Comparison of ENCODE assay signal across 8 cellular contexts in genomic region chr17:65100316-65101140, GRCh38. TPM values are rescaled to one million over a fixed set of nuclear protein-coding genes. Genes with fewer than 3 reads are reported as not detected.
A peak's percentile ranks its signal among the peaks of the same experiment; 100 is the strongest.
DNase-seq lines count a peak whose midpoint lies in the region; ATAC-seq and TF ChIP-seq lines count a peak whose summit lies in the region.

No MANE protein-coding gene starts in this region.

- peak; percentile 91 for TF ChIP-seq CTCF in AG04449 (IDR thresholded peaks at IDR 0.05; ENCODE audit: insufficient read depth, low read length, missing control alignments)

- peak; percentile 43 for ATAC-seq in GM18873 (IDR thresholded peaks at IDR 0.05; ENCODE audit: low FRiP score, unreplicated experiment)
- ATAC-seq in HG03135 (IDR thresholded peaks at IDR 0.05; ENCODE audit: unreplicated experiment): peak; percentile 77

- POLR2A ChIA-PET in AG04449 (lab: Yijun Ruan, JAX): interaction anchor here (0.6 kb wide), 1 partner anchor 125 kb away, joined by 3 read pairs; no protein-coding TSS in a partner anchor

- CTCF ChIA-PET in AG04449 (lab: Yijun Ruan, JAX): interaction anchor here (0.5 to 7.3 kb wide), 45 partner anchors 9 to 181 kb away, joined by 3 to 100 read pairs (median 5); partner anchors contain the start of genes GNA13, LRRC37A3 and RGS9

- peak overlapping the region; percentile 54 for H3K4me3 ChIP-seq in AG04449 (ENCODE audit: low read depth, low read length)

- DNase-seq in AG04449 (ENCODE audit: low read depth, low spot score) (no peak), NCI-H2227 (lab: John Stamatoyannopoulos, UW; ENCODE audit: unreplicated experiment) (peak; percentile 91), cerebellum (ENCODE audit: low spot score) (peak; percentile 77), kidney tubule cell (ENCODE audit: low spot score) (peak; percentile 85)
- peak; percentile 62 for DNase-seq in activated CD4-positive, CD25-positive, alpha-beta regulatory T cell treated with anti-CD3 and anti-CD28 coated beads, Interleukin-2, amount 50 U/mL, for 16 hours (ENCODE audit: low read depth, low spot score)
- DNase-seq in stimulated activated CD4-positive, alpha-beta T cell treated with anti-CD3 and anti-CD28 coated beads, Interleukin-1b, Interleukin-23, amount 100 ng/mL, for 24 hours (ENCODE audit: low read depth in 4 of 4, low spot score in 1 of 4): peak; percentile 61 to 72 (median 64)

RNA-seq across cellular contexts. Expression of gene RGS9, which starts 36.6 kb away (rescaled TPM):
- 17.7 TPM for total RNA-seq in cerebellum

RNA-seq across cellular contexts. Expression of gene GNA13, which starts 44.0 kb away (rescaled TPM):
- total RNA-seq in cerebellum: 80.9 TPM
